In the genomic region with DNA sequence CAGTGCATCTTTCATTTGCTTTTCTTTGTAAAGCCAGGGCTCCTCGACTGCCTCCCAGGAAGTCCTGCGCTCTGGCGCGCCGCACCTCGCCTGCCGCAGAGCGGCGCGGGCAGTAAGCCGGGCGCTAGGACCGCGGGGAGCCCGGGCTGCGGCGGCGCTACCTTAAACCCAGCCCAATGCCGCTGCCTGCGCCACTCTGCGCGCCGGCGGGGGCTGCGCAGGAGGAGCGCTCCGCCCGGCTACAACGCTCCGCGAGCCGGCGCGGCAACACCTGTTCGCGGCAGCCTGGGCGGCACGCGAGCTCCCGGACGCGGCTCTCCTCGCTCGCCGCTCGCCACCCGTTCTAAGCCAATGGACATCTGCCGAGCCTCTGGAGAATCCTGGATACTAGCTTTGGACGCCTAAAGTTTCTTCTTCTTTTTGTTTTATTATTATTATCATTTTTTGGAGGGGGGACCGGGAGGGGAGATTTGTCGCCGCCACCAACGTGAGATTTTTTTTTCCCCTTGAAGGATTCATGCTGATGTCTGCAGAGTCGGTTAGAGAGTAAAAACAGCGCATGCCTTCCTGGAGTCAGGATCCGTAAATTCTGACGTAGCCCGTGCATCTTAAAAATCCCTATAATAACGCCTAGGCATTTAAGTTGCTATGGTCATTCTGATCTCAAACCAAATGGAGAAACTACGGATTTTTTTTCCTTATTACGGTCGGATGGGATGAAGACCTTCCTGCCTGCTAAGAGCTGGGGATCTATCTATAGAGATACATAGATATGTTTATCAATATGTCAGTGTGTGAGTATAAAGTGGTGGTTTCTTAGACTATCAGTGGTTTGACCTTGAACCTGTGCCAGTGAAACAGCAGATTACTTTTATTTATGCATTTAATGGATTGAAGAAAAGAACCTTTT, we compare ENCODE assay signal across 1 cellular context.
TF ChIP-seq lines count a peak whose summit lies in the region.

Gene FGF9 (plus strand): TSS at position 191 of the 910 bp plus-strand sequence. CDS start 840 bp downstream, outside the sequence.

TF ChIP-seq in SK-N-SH, 30 proteins besides CTCF, POLR2A, EP300 and RAD21 (continued from another document):
- TF ChIP-seq, protein P1, sequence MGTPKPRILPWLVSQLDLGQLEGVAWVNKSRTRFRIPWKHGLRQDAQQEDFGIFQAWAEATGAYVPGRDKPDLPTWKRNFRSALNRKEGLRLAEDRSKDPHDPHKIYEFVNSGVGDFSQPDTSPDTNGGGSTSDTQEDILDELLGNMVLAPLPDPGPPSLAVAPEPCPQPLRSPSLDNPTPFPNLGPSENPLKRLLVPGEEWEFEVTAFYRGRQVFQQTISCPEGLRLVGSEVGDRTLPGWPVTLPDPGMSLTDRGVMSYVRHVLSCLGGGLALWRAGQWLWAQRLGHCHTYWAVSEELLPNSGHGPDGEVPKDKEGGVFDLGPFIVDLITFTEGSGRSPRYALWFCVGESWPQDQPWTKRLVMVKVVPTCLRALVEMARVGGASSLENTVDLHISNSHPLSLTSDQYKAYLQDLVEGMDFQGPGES (IDR thresholded peaks at IDR 0.05; ENCODE audit: low read depth, low read length) = no peak
